8 cellular contexts compared by ENCODE assay signal in genomic region chr17:44071772-44072171, GRCh38. TPM values are rescaled to one million over a fixed set of nuclear protein-coding genes. Genes with fewer than 3 reads are reported as not detected.
DNase-seq lines count a peak whose midpoint lies in the region; ATAC-seq and TF ChIP-seq lines count a peak whose summit lies in the region.

No MANE protein-coding gene starts in this region.

- WGBS in right cardiac atrium, result 37% methylated on average over 2 of the region's 2 CpGs

- H3K4me1 ChIP-seq in right cardiac atrium (ENCODE audit: control insufficient read depth, insufficient read depth, low read length), result peaks cover 2% of the 10 kb centered on the region

- no peaks in the 10 kb centered on the region for H3K9me3 Mint-ChIP-seq in stimulated activated effector memory CD8-positive, alpha-beta T cell treated with anti-CD3 and anti-CD28 coated beads, Interleukin-12 subunit alpha, Interleukin-12 subunit beta, amount 100 ng/mL, for 72 hours

- H3K27ac ChIP-seq in WERI-Rb-1, result peak overlapping the region; percentile 95
- peak overlapping the region; percentile 20 for H3K27ac ChIP-seq in right cardiac atrium (ENCODE audit: low read length)

- ATAC-seq in right cardiac atrium, result no peak
- ATAC-seq in stimulated activated effector memory CD8-positive, alpha-beta T cell treated with anti-CD3 and anti-CD28 coated beads, Interleukin-12 subunit alpha, Interleukin-12 subunit beta, amount 100 ng/mL, for 72 hours, result no peak
- ATAC-seq in GM21528 (IDR thresholded peaks at IDR 0.05; ENCODE audit: low FRiP score, unreplicated experiment), result no peak

- H3K9me3 ChIP-seq in WERI-Rb-1 (ENCODE audit: severe bottlenecking) (no peaks in the 10 kb centered on the region), right cardiac atrium (ENCODE audit: control insufficient read depth, low read length) (no peaks in the 10 kb centered on the region)

- peaks cover 10% of the 10 kb centered on the region for H3K36me3 Mint-ChIP-seq in stimulated activated effector memory CD8-positive, alpha-beta T cell treated with anti-CD3 and anti-CD28 coated beads, Interleukin-12 subunit alpha, Interleukin-12 subunit beta, amount 100 ng/mL, for 72 hours

- H3K4me3 ChIP-seq in WERI-Rb-1 (ENCODE audit: low read depth, low read length), result peak overlapping the region; percentile 82
- no peak overlapping the region for H3K4me3 ChIP-seq in right cardiac atrium (ENCODE audit: low read length)

- intact Hi-C loops in right cardiac atrium (cut with DNase I), result no loop called here

- H3K27me3 ChIP-seq in WERI-Rb-1 (ENCODE audit: insufficient read depth, low read depth, severe bottlenecking) (no peaks in the 10 kb centered on the region), right cardiac atrium (ENCODE audit: control insufficient read depth, insufficient read depth) (no peaks in the 10 kb centered on the region)

- peaks cover 50% of the 10 kb centered on the region for H3K4me1 Mint-ChIP-seq in stimulated activated effector memory CD8-positive, alpha-beta T cell treated with anti-CD3 and anti-CD28 coated beads, Interleukin-12 subunit alpha, Interleukin-12 subunit beta, amount 100 ng/mL, for 72 hours

- H3K4me3 Mint-ChIP-seq in stimulated activated effector memory CD8-positive, alpha-beta T cell treated with anti-CD3 and anti-CD28 coated beads, Interleukin-12 subunit alpha, Interleukin-12 subunit beta, amount 100 ng/mL, for 72 hours, result peak overlapping the region; percentile 85

- peak; percentile 42 for DNase-seq in SIG-M5 treated with dmso at 0.1 percent for 504 hours (lab: John Stamatoyannopoulos, UW; ENCODE audit: unreplicated experiment)
- DNase-seq in SIG-M5 (lab: John Stamatoyannopoulos, UW), result no peak
- DNase-seq in WERI-Rb-1, result no peak
- DNase-seq in right cardiac atrium, result no peak
- no peak for DNase-seq in stimulated activated effector memory CD8-positive, alpha-beta T cell treated with anti-CD3 and anti-CD28 coated beads, Interleukin-12 subunit alpha, Interleukin-12 subunit beta, amount 100 ng/mL, for 72 hours (ENCODE audit: low spot score in 2 of 2)
- DNase-seq in NCI-H2196 (lab: John Stamatoyannopoulos, UW; ENCODE audit: unreplicated experiment), result no peak
- no peak for DNase-seq in glomerular visceral epithelial cell (ENCODE audit: extremely low spot score)

- no peak for TF ChIP-seq CTCF in WERI-Rb-1 (IDR thresholded peaks at IDR 0.05; ENCODE audit: low read depth, low read length)

- peak overlapping the region; percentile 92 for H3K27ac Mint-ChIP-seq in stimulated activated effector memory CD8-positive, alpha-beta T cell treated with anti-CD3 and anti-CD28 coated beads, Interleukin-12 subunit alpha, Interleukin-12 subunit beta, amount 100 ng/mL, for 72 hours

- peaks cover 36% of the 10 kb centered on the region for H3K36me3 ChIP-seq in WERI-Rb-1

RNA-seq across cellular contexts. Expression of gene G6PC3, which starts 1.2 kb away (rescaled TPM):
- total RNA-seq in right cardiac atrium, result 10 to 100 TPM; 31.9 to 46.9 (median 38.5) TPM
- polyA plus RNA-seq in right cardiac atrium, result 71.4 TPM

RNA-seq across cellular contexts. Expression of gene LSM12, which starts 5.3 kb away (rescaled TPM):
- total RNA-seq in right cardiac atrium, result 10 to 100 TPM; 44.5 to 54.9 (median 49.3) TPM
- polyA plus RNA-seq in right cardiac atrium, result 35.0 TPM

RNA-seq across cellular contexts. Expression of gene HDAC5, which starts 51.7 kb away (rescaled TPM):
- 10 to 100 TPM; 47.9 to 89.2 (median 74.4) TPM for total RNA-seq in right cardiac atrium
- 72.4 TPM for polyA plus RNA-seq in right cardiac atrium

RNA-seq across cellular contexts. Expression of gene TMEM101, which starts 57.0 kb away (rescaled TPM):
- 10 to 100 TPM; 13.7 to 21.1 (median 19.3) TPM for total RNA-seq in right cardiac atrium
- polyA plus RNA-seq in right cardiac atrium, result 19.8 TPM
